Comparison of ENCODE assay signal across 9 cellular contexts in the genomic region with DNA sequence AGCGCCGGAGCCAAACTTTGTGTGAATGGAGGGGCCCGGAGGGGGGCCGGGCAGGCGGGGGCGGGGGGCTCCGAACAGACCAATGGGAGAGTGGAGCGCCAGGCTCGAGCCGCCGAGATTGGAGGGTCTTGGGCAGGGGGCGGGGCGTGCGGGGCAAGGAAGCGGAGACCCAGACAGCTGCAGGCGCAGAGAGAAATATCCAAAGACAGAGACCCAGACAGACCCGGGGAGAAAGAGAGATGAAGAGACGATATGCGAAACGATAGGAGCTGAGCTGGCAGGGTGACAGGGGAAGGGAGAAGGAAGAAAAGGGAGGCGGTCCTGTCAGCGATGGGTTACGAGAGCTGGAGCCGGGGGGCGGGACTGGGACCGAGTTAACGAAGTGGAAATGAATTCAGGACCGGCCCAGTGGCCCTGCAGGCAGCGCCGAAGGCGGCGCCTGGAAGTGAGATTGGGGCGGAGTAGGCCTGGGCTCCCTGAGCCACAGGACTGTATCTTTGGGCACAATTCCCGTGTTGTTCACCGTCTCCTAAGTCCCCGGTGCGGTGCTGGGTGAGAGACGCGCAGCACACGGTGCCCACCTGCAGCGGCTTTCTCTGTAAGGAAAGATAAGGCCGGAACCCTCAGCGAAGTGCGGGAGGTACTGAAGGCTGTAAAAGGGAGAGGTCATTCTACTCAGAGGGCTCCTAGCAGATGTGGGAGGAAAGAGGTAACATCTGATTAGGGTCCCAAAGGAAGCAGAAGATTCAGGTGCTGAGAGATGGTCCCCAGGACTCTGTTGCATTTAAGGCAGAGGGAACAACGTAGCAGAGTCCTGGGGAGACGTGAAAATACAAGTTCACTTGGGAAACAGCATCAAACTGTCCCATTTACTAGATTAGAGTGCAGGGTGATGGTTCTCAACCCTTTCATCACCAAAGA. TPM values are rescaled to one million over a fixed set of nuclear protein-coding genes. Genes with fewer than 3 reads are reported as not detected.
DNase-seq lines count a peak whose midpoint lies in the region; ATAC-seq and TF ChIP-seq lines count a peak whose summit lies in the region.
"Had no signal": no experiment of that assay in that cellular context is flagged by ENCODE, and none has a peak within 500 bp of the region (broad histone marks: within the 10 kb centered on the region; RNA-seq: fewer than 3 reads in every experiment).

No MANE protein-coding gene starts in this region.

- 4% methylated on average over 29 of the region's 46 CpGs for WGBS in smooth muscle cell (ENCODE audit: low lambda C conversion rate)

- CTCF ChIA-PET in activated B cell treated with CpG ODN at 0.5 μM for 24 hours (lab: Charles Lee) = interaction anchor here (0.8 to 1.9 kb wide), 3 partner anchors 8 to 24 kb away, joined by 3 to 6 read pairs (median 3); no protein-coding TSS in a partner anchor

- no peaks in the 10 kb centered on the region for H3K36me3 Mint-ChIP-seq in activated B cell treated with CpG ODN at 0.5 μM for 24 hours (ENCODE audit: low read depth)

- POLR2A ChIA-PET in activated B cell treated with CpG ODN at 0.5 μM for 24 hours (lab: Charles Lee) = interaction anchor here (0.5 to 1.0 kb wide), 3 partner anchors 41 to 172 kb away, joined by 3 to 4 read pairs (median 4); no protein-coding TSS in a partner anchor

- no peaks in the 10 kb centered on the region for H3K9me3 ChIP-seq in smooth muscle cell (replicated peaks; ENCODE audit: low read depth)

- no peak overlapping the region for H3K27ac Mint-ChIP-seq in activated B cell treated with CpG ODN at 0.5 μM for 24 hours

- peaks cover 7% of the 10 kb centered on the region for H3K4me1 Mint-ChIP-seq in activated B cell treated with CpG ODN at 0.5 μM for 24 hours

- TF ChIP-seq CTCF in GM12865 (IDR thresholded peaks at IDR 0.05; ENCODE audit: insufficient read depth, low read depth, low read length, missing control alignments) (no peak), NB4 (IDR thresholded peaks at IDR 0.05; ENCODE audit: low read depth, low read length) (no peak), activated B cell treated with CpG ODN at 0.5 μM for 24 hours (IDR thresholded peaks at IDR 0.05) (no peak), smooth muscle cell (IDR thresholded peaks at IDR 0.05; ENCODE audit: borderline replicate concordance, insufficient read depth, poor library complexity, severe bottlenecking) (no peak)

- peak overlapping the region; percentile 78 for H3K4me2 ChIP-seq in smooth muscle cell

- peaks cover 50% of the 10 kb centered on the region for H3K27me3 Mint-ChIP-seq in activated B cell treated with CpG ODN at 0.5 μM for 24 hours

- H4K20me1 ChIP-seq in smooth muscle cell (ENCODE audit: low read depth) = no peaks in the 10 kb centered on the region

- ATAC-seq in activated B cell treated with CpG ODN at 0.5 μM for 24 hours (ENCODE audit: low read depth) (peak; percentile 99), HG03460 (IDR thresholded peaks at IDR 0.05; ENCODE audit: unreplicated experiment) (no peak), HG03571 (IDR thresholded peaks at IDR 0.05; ENCODE audit: unreplicated experiment) (no peak)

- H3K4me3 ChIP-seq in GM12865 (ENCODE audit: low read depth, low read length) (peak overlapping the region; percentile 46), NB4 (ENCODE audit: low read depth, low read length) (peak overlapping the region; percentile 42), smooth muscle cell (peak overlapping the region; percentile 43)

- no peaks in the 10 kb centered on the region for H3K79me2 ChIP-seq in smooth muscle cell (ENCODE audit: low read depth)

- intact Hi-C loops in activated B cell treated with CpG ODN at 0.5 μM for 24 hours (cut with micrococcal nuclease) = loop anchor here (10.0 kb wide), 1 partner anchor 246 kb away; a partner anchor contains a TSS

- peaks cover 7% of the 10 kb centered on the region for H3K4me1 ChIP-seq in smooth muscle cell (ENCODE audit: low read depth)

- H3K27me3 ChIP-seq in smooth muscle cell (ENCODE audit: low read depth) = peaks cover 31% of the 10 kb centered on the region

- no peak for TF ChIP-seq POLR2A in NB4 (IDR thresholded peaks at IDR 0.05; ENCODE audit: extremely low read depth, insufficient read length)

- H3K9ac ChIP-seq in smooth muscle cell (ENCODE audit: low read depth) = no peak overlapping the region

- peak overlapping the region; percentile 96 for H3K27ac ChIP-seq in caudate nucleus (ENCODE audit: low read depth, low read length)
- no peak overlapping the region for H3K27ac ChIP-seq in smooth muscle cell (ENCODE audit: low read depth)

- no peaks in the 10 kb centered on the region for H3K36me3 ChIP-seq in smooth muscle cell (ENCODE audit: low read depth)

- H3K9me3 Mint-ChIP-seq in activated B cell treated with CpG ODN at 0.5 μM for 24 hours = no peaks in the 10 kb centered on the region

- no peaks in the 10 kb centered on the region for H3F3A ChIP-seq in smooth muscle cell (ENCODE audit: low read depth)

- peak overlapping the region; percentile 53 for H2AFZ ChIP-seq in smooth muscle cell (ENCODE audit: low read depth)

- DNase-seq in GM12865 (ENCODE audit: low read depth) = peak; percentile 53
- peak; percentile 57 for DNase-seq in NB4 (ENCODE audit: low read depth)
- peak; percentile 62 for DNase-seq in activated B cell treated with CpG ODN at 0.5 μM for 24 hours
- DNase-seq in caudate nucleus (lab: John Stamatoyannopoulos, UW) = peak; percentile 42 to 96 (median 89)
- DNase-seq in iris pigment epithelial cell (ENCODE audit: low read depth) = peak; percentile 58
- peak; percentile 66 for DNase-seq in smooth muscle cell (lab: John Stamatoyannopoulos, UW; ENCODE audit: unreplicated experiment)

- peak overlapping the region; percentile 90 for H3K4me3 Mint-ChIP-seq in activated B cell treated with CpG ODN at 0.5 μM for 24 hours

RNA-seq across cellular contexts. Expression of a gene that starts 0.5 kb away (rescaled TPM):
- total RNA-seq in activated B cell treated with CpG ODN at 0.5 μM for 24 hours (not detected in 2 replicates), smooth muscle cell (not detected in 2 replicates)
- polyA plus RNA-seq in smooth muscle cell = not detected in 2 replicates
- total RNA-seq: subcutaneous adipose tissue had no signal

RNA-seq across cellular contexts. Expression of a gene that starts 10.8 kb away (rescaled TPM):
- not detected in 2 replicates for total RNA-seq in activated B cell treated with CpG ODN at 0.5 μM for 24 hours
- not detected in 2 replicates for total RNA-seq in smooth muscle cell
- not detected in 2 replicates for polyA plus RNA-seq in smooth muscle cell
- total RNA-seq: subcutaneous adipose tissue had no signal

RNA-seq across cellular contexts. Expression of a gene that starts 27.9 kb away (rescaled TPM):
- 25.4 and 27.9 TPM in 2 replicates for total RNA-seq in activated B cell treated with CpG ODN at 0.5 μM for 24 hours
- 17.3 and 20.8 TPM in 2 replicates for total RNA-seq in smooth muscle cell
- polyA plus RNA-seq in smooth muscle cell = 30.2 and 35.5 TPM in 2 replicates

RNA-seq across cellular contexts. Expression of a gene that starts 38.7 kb away (rescaled TPM):
- total RNA-seq in activated B cell treated with CpG ODN at 0.5 μM for 24 hours (4.5 and 5.3 TPM in 2 replicates), smooth muscle cell (4.7 and 5.2 TPM in 2 replicates)
- polyA plus RNA-seq in smooth muscle cell = 2.9 and 3.0 TPM in 2 replicates

RNA-seq across cellular contexts. Expression of a gene that starts 45.1 kb away (rescaled TPM):
- total RNA-seq in activated B cell treated with CpG ODN at 0.5 μM for 24 hours (not detected in 2 replicates), smooth muscle cell (not detected in 2 replicates)
- 0.07 TPM in 1 of 2 replicates, not detected in the other for polyA plus RNA-seq in smooth muscle cell
